In the genomic region with DNA sequence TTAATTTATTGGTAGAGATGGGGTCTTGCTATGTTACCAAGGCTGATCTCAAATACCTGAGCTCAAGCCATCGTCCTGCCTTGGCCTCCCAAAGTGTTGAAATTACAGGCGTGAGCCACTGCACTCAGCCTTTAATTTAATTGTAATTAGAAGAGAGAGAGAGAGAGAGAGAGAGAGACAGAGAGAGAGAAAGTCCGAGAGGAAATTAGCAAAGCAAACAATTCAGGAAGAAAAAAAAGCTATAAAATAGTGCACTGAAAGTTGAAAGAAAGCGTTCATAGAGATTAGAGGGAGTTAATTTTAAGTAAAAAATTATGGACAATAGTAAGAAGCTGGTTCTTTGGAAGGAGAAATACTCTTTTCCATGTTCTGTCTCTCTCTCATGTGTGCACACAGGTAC, we compare ENCODE assay signal across 26 cellular contexts. TPM values are rescaled to one million over a fixed set of nuclear protein-coding genes. Genes with fewer than 3 reads are reported as not detected.
A peak's percentile ranks its signal among the peaks of the same experiment; 100 is the strongest.
DNase-seq lines count a peak whose midpoint lies in the region; ATAC-seq, FAIRE-seq and TF ChIP-seq lines count a peak whose summit lies in the region.
"Had no signal": no experiment of that assay in that cellular context is flagged by ENCODE, and none has a peak within 500 bp of the region (broad histone marks: within the 10 kb centered on the region; RNA-seq: fewer than 3 reads in every experiment).

No MANE protein-coding gene starts in this region.

- H3K79me1 ChIP-seq in H1 (ENCODE audit: low read depth, low read length), result no peaks in the 10 kb centered on the region

- no peak overlapping the region for H3K4me3 Mint-ChIP-seq in activated CD8-positive, alpha-beta T cell treated with anti-CD3 and anti-CD28 coated beads, Interleukin-2, amount 10 ng/mL, durations not matched to agents 7 days and 5 days
- H3K4me3 Mint-ChIP-seq: CD8-positive, alpha-beta memory T cell had no signal

- H3K23ac ChIP-seq in H1 (ENCODE audit: insufficient read length), result no peak overlapping the region

- H3K27ac Mint-ChIP-seq in activated CD8-positive, alpha-beta T cell treated with anti-CD3 and anti-CD28 coated beads, Interleukin-2, amount 10 ng/mL, durations not matched to agents 7 days and 5 days, result no peak overlapping the region
- H3K27ac Mint-ChIP-seq: CD8-positive, alpha-beta memory T cell had no signal

- no peak overlapping the region for H3K4ac ChIP-seq in H1 (replicated peaks; ENCODE audit: insufficient read length, low read depth, low read length)

- 65 to 100% methylated on average over 1 to 4 of the region's 4 CpGs for WGBS in H1 (ENCODE audit: extremely low coverage in 1 of 2, insufficient coverage in 1 of 2, insufficient read length in 1 of 2, insufficient replicate concordance in 2 of 2, low coverage in 1 of 2, low lambda C conversion rate in 2 of 2, missing lambda C conversion rate in 1 of 2), 2 experiments

- POLR2A ChIA-PET in H1 (lab: Charles Lee; ENCODE audit: partially characterized antibody), result interaction anchor here (0.9 to 9.7 kb wide), 2 partner anchors 17 to 112 kb away, joined by 3 to 110 read pairs; a partner anchor contains a TSS
- POLR2A ChIA-PET in activated CD8-positive, alpha-beta T cell treated with anti-CD3 and anti-CD28 coated beads, Interleukin-2, amount 10 ng/mL, durations not matched to agents 7 days and 5 days (lab: Charles Lee), result no interaction called here

- H4K5ac ChIP-seq in H1 (ENCODE audit: insufficient read length, low read depth, low read length), result no peak overlapping the region

- no peak overlapping the region for H3K14ac ChIP-seq in H1 (ENCODE audit: insufficient read length)

- no peak overlapping the region for H3K27ac ChIP-seq in BLaER1 treated with 17β-estradiol and CSF1 and Interleukin-3, amounts not matched to agents 10 nM and 100 nM
- no peak overlapping the region for H3K27ac ChIP-seq in HUES6 (ENCODE audit: low read depth, low read length)
- H3K27ac ChIP-seq in H1 (ENCODE audit: low read depth, low read length), result no peak overlapping the region
- H3K27ac ChIP-seq in osteoblast (ENCODE audit: low read depth, low read length), result no peak overlapping the region
- H3K27ac ChIP-seq: C4-2B, GM23248, HL-60 had no signal

- TF ChIP-seq EP300 in H1 (IDR thresholded peaks at IDR 0.05; ENCODE audit: borderline replicate concordance in 1 of 2, low read depth in 2 of 2, low read length in 2 of 2), result no peak

- H3K23me2 ChIP-seq in H1 (ENCODE audit: low read depth, low read length), result peaks cover 4% of the 10 kb centered on the region; the same call in 1 of the 2 replicates

- H2AFZ ChIP-seq in H1 (ENCODE audit: low read length) (no peak overlapping the region), osteoblast (ENCODE audit: low read length) (no peak overlapping the region)
- H2AFZ ChIP-seq: GM23248 had no signal

- H2BK20ac ChIP-seq in H1 (ENCODE audit: low read length), result no peak overlapping the region

- H3K36me3 ChIP-seq in BLaER1 treated with 17β-estradiol and CSF1 and Interleukin-3, amounts not matched to agents 10 nM and 100 nM, result no peaks in the 10 kb centered on the region
- H3K36me3 ChIP-seq in HUES6 (ENCODE audit: control insufficient read depth, insufficient read depth, low read length) (no peaks in the 10 kb centered on the region), H1 (ENCODE audit: control insufficient read depth in 2 of 4, insufficient read depth in 4 of 4, low read length in 3 of 4) (no peaks in the 10 kb centered on the region), osteoblast (ENCODE audit: insufficient read depth, low read length) (no peaks in the 10 kb centered on the region)

- TF ChIP-seq CTCF in H1 (IDR thresholded peaks at IDR 0.05; ENCODE audit: control extremely low read depth in 1 of 3, insufficient read depth in 1 of 3, low read depth in 1 of 3, low read length in 3 of 3) (no peak), osteoblast (IDR thresholded peaks at IDR 0.05; ENCODE audit: extremely low read depth, low read depth, low read length) (no peak)

- peaks cover 0 to 50% (median 24%) of the 10 kb centered on the region in 11 experiments; a peak in 16 of 22 replicates for H4K20me1 ChIP-seq in BLaER1 treated with 17β-estradiol and CSF1 and Interleukin-3, amounts not matched to agents 10 nM and 100 nM
- H4K20me1 ChIP-seq in H1 (replicated peaks in 1 of 2; ENCODE audit: control insufficient read depth in 1 of 2, insufficient read depth in 2 of 2, low read length in 2 of 2) (peaks cover 0 to 2% of the 10 kb centered on the region in 2 experiments), osteoblast (ENCODE audit: insufficient read depth, low read length) (no peaks in the 10 kb centered on the region)

- peaks cover 9 to 46% (median 42%) of the 10 kb centered on the region in 10 experiments; a peak in 19 of 20 replicates for H3K4me1 ChIP-seq in BLaER1 treated with 17β-estradiol and CSF1 and Interleukin-3, amounts not matched to agents 10 nM and 100 nM
- H3K4me1 ChIP-seq in HUES6 (ENCODE audit: control insufficient read depth, insufficient read depth, low read length), result peaks cover 10% of the 10 kb centered on the region
- peaks cover 2 to 7% (median 4%) of the 10 kb centered on the region in 4 experiments; a peak in 5 of 7 replicates for H3K4me1 ChIP-seq in H1 (replicated peaks in 1 of 4; ENCODE audit: control insufficient read depth in 3 of 4, insufficient read depth in 4 of 4, low read length in 3 of 4)
- peaks cover 9% of the 10 kb centered on the region for H3K4me1 ChIP-seq in osteoblast (ENCODE audit: insufficient read depth, low read length)

- H2BK5ac ChIP-seq in H1 (ENCODE audit: low read depth, low read length), result no peak overlapping the region

- H2BK15ac ChIP-seq in H1 (ENCODE audit: low read length), result no peak overlapping the region

- FAIRE-seq in H1 (lab: Jason Lieb, UNC), result no peak
- FAIRE-seq: GM19239 had no signal

- H2BK120ac ChIP-seq in H1 (replicated peaks; ENCODE audit: low read depth, low read length), result no peak overlapping the region

- H3K36me3 Mint-ChIP-seq in activated CD8-positive, alpha-beta T cell treated with anti-CD3 and anti-CD28 coated beads, Interleukin-2, amount 10 ng/mL, durations not matched to agents 7 days and 5 days (ENCODE audit: low read depth), result no peaks in the 10 kb centered on the region
- H3K36me3 Mint-ChIP-seq: CD8-positive, alpha-beta memory T cell had no signal

- no peak overlapping the region for H4K91ac ChIP-seq in H1 (replicated peaks; ENCODE audit: insufficient read length, low read length)

- ATAC-seq in activated CD8-positive, alpha-beta T cell treated with anti-CD3 and anti-CD28 coated beads, Interleukin-2, amount 10 ng/mL, durations not matched to agents 7 days and 5 days, result no peak
- ATAC-seq: PC-3 had no signal

- H3K9me3 Mint-ChIP-seq in activated CD8-positive, alpha-beta T cell treated with anti-CD3 and anti-CD28 coated beads, Interleukin-2, amount 10 ng/mL, durations not matched to agents 7 days and 5 days (ENCODE audit: insufficient read depth), result no peaks in the 10 kb centered on the region

- peaks cover 34% of the 10 kb centered on the region for H3K27me3 Mint-ChIP-seq in activated CD8-positive, alpha-beta T cell treated with anti-CD3 and anti-CD28 coated beads, Interleukin-2, amount 10 ng/mL, durations not matched to agents 7 days and 5 days (ENCODE audit: low read depth)

- no peak overlapping the region for H3K9ac ChIP-seq in BLaER1 treated with 17β-estradiol and CSF1 and Interleukin-3, amounts not matched to agents 10 nM and 100 nM
- H3K9ac ChIP-seq in HUES6 (ENCODE audit: low read length), result no peak overlapping the region
- H3K9ac ChIP-seq in H1 (replicated peaks in 1 of 4; ENCODE audit: extremely low read depth in 1 of 4, low read depth in 3 of 4, low read length in 3 of 4), result no peak overlapping the region
- H3K9ac ChIP-seq: GM23248 had no signal

- H3K18ac ChIP-seq in H1 (ENCODE audit: extremely low read depth, low read length), result no peak overlapping the region

- peaks cover 62 to 86% (median 78%) of the 10 kb centered on the region in 11 experiments for H3K27me3 ChIP-seq in BLaER1 treated with 17β-estradiol and CSF1 and Interleukin-3, amounts not matched to agents 10 nM and 100 nM
- H3K27me3 ChIP-seq in HUES6 (ENCODE audit: control insufficient read depth, insufficient read depth, low read length), result peaks cover 50% of the 10 kb centered on the region
- H3K27me3 ChIP-seq in H1 (replicated peaks in 1 of 4; ENCODE audit: control insufficient read depth in 3 of 4, extremely low read depth in 1 of 4, insufficient read depth in 3 of 4, low read length in 3 of 4), result peaks cover 3 to 53% (median 33%) of the 10 kb centered on the region in 4 experiments
- H3K27me3 ChIP-seq in osteoblast (ENCODE audit: insufficient read depth, low read length), result peaks cover 47% of the 10 kb centered on the region

- peak overlapping the region in 2 of 10 experiments; percentile 10 to 12; a peak in 2 of 20 replicates for H3K4me3 ChIP-seq in BLaER1 treated with 17β-estradiol and CSF1 and Interleukin-3, amounts not matched to agents 10 nM and 100 nM
- H3K4me3 ChIP-seq in HUES6 (ENCODE audit: low read depth, low read length) (peak overlapping the region; percentile 31; the same call in 1 of the 2 replicates), H1 (ENCODE audit: extremely low read depth in 1 of 4, insufficient read depth in 2 of 4, low read depth in 3 of 4, low read length in 4 of 4) (peak overlapping the region in 1 of 4 experiments; percentile 47; a peak in 1 of 8 replicates), osteoblast (ENCODE audit: insufficient read depth, low read length) (no peak overlapping the region)
- H3K4me3 ChIP-seq: GM23248 had no signal

- H2BK12ac ChIP-seq in H1 (ENCODE audit: low read depth, low read length), result no peak overlapping the region

- H3K4me1 Mint-ChIP-seq in activated CD8-positive, alpha-beta T cell treated with anti-CD3 and anti-CD28 coated beads, Interleukin-2, amount 10 ng/mL, durations not matched to agents 7 days and 5 days (ENCODE audit: low read depth), result no peaks in the 10 kb centered on the region

- no peak for TF ChIP-seq RAD21 in H1 (IDR thresholded peaks at IDR 0.05 in 1 of 2, conservative IDR thresholded peaks at IDR 0.05 in 1 of 2; ENCODE audit: low read depth in 2 of 2, low read length in 2 of 2)

- H4K8ac ChIP-seq in H1 (ENCODE audit: extremely low read depth, insufficient read depth, low read length), result no peak overlapping the region

- H3K56ac ChIP-seq in H1 (replicated peaks; ENCODE audit: insufficient read length, low read depth, low read length), result no peak overlapping the region

- H3K9me3 ChIP-seq in BLaER1 treated with 17β-estradiol and CSF1 and Interleukin-3, amounts not matched to agents 10 nM and 100 nM (replicated peaks in 1 of 11), result peaks cover 0 to 22% (median 8%) of the 10 kb centered on the region in 11 experiments; a peak in 14 of 22 replicates
- H3K9me3 ChIP-seq in HUES6 (ENCODE audit: control insufficient read depth, insufficient read depth, low read depth, low read length) (peaks cover 3% of the 10 kb centered on the region; the same call in 1 of the 2 replicates), H1 (ENCODE audit: insufficient read depth in 2 of 2, low read depth in 1 of 2, low read length in 1 of 2) (no peaks in the 10 kb centered on the region; a peak in 1 of 4 replicates), osteoblast (ENCODE audit: low read depth, low read length) (no peaks in the 10 kb centered on the region)

- H3K79me2 ChIP-seq in H1 (ENCODE audit: control insufficient read depth in 1 of 2, insufficient read depth in 2 of 2, low read length in 2 of 2), result no peaks in the 10 kb centered on the region
- H3K79me2 ChIP-seq in osteoblast (ENCODE audit: insufficient read depth, low read length), result no peaks in the 10 kb centered on the region

- no peak overlapping the region for H2AK5ac ChIP-seq in H1 (ENCODE audit: low read depth, low read length)

- CTCF ChIA-PET in H1 (lab: Charles Lee; ENCODE audit: partially characterized antibody), result interaction anchor here (0.6 to 10.2 kb wide), 9 partner anchors 55 to 291 kb away, joined by 3 to 170 read pairs (median 5); a partner anchor contains a TSS
- CTCF ChIA-PET in activated CD8-positive, alpha-beta T cell treated with anti-CD3 and anti-CD28 coated beads, Interleukin-2, amount 10 ng/mL, durations not matched to agents 7 days and 5 days (lab: Charles Lee), result interaction anchor here (0.8 to 4.0 kb wide), 5 partner anchors 15 to 319 kb away, joined by 3 to 15 read pairs (median 6); no protein-coding TSS in a partner anchor

- TF ChIP-seq POLR2A in H1 (IDR thresholded peaks at IDR 0.05; ENCODE audit: control extremely low read depth in 1 of 2, low read depth in 2 of 2, low read length in 2 of 2), result no peak

- peak overlapping the region; percentile 73 to 92 (median 84); a peak in 21 of 22 replicates for H3K4me2 ChIP-seq in BLaER1 treated with 17β-estradiol and CSF1 and Interleukin-3, amounts not matched to agents 10 nM and 100 nM
- H3K4me2 ChIP-seq in H1 (ENCODE audit: insufficient read depth in 1 of 2, low read depth in 2 of 2, low read length in 2 of 2) (peak overlapping the region; percentile 61 to 62; a peak in 2 of 4 replicates), osteoblast (ENCODE audit: insufficient read depth, low read length) (no peak overlapping the region)

- DNase-seq in H1 (ENCODE audit: low read depth in 1 of 2, low spot score in 2 of 2) (no peak), osteoblast (ENCODE audit: insufficient read length, low spot score, missing footprints) (peak; percentile 73), midbrain (lab: John Stamatoyannopoulos, UW) (no peak), KG1 (lab: John Stamatoyannopoulos, UW) (no peak), DMS153 treated with DMSO at 0.1 percent for 48 hours (lab: John Stamatoyannopoulos, UW; ENCODE audit: unreplicated experiment) (no peak)
- DNase-seq in activated CD8-positive, alpha-beta T cell treated with anti-CD3 and anti-CD28 coated beads, Interleukin-2, amount 10 ng/mL, durations not matched to agents 7 days and 5 days, result no peak
- DNase-seq: CD8-positive, alpha-beta memory T cell; DMS 273 treated with DMSO at 0.1 percent for 48 hours; HCEC 1CT; NCI-H1048; NCI-H1694; NCI-H2029 treated with DMSO at 0.1 percent for 48 hours; NCI-H446 treated with DMSO at 0.1 percent for 48 hours; NCI-H526; NCI-H82; NK-92 treated with Interleukin-12 subunit alpha and Interleukin-12 subunit beta, amount 100 ng/mL, for 24 hours; PC-3 had no signal

RNA-seq across cellular contexts. Expression of a gene that starts 7.0 kb away (rescaled TPM):
- not detected in 2 replicates for total RNA-seq in H1 (2021; fragmentation: NEBNext Ultra II Directional; extraction: Animal tissue kit (Norgen Biotek cat#: 25700))
- not detected in 2 replicates for polyA plus RNA-seq in H1 (2011; rRNA removed)
- not detected for polyA plus RNA-seq in H1 (2011; cell fraction: cytosol; rRNA removed)
- not detected for polyA plus RNA-seq in H1 (2011; cell fraction: nucleus; rRNA removed)
- polyA plus RNA-seq in H1 (2012, experiment 1 of 2), result not detected in 4 replicates
- polyA plus RNA-seq in H1 (2012, experiment 2 of 2), result not detected
- not detected for polyA plus RNA-seq in H1 (2013, experiment 1 of 2)
- polyA plus RNA-seq in H1 (2013, experiment 2 of 2), result not detected
- not detected in 2 replicates for polyA minus RNA-seq in H1 (2011; rRNA and poly(A)+ RNA removed)
- polyA minus RNA-seq in H1 (2011; cell fraction: cytosol; rRNA and poly(A)+ RNA removed), result not detected
- polyA minus RNA-seq in H1 (2011; cell fraction: nucleus; rRNA and poly(A)+ RNA removed), result not detected
- total RNA-seq in osteoblast, result not detected in 2 replicates
- not detected for total RNA-seq in activated CD8-positive, alpha-beta T cell treated with anti-CD3 and anti-CD28 coated beads, Interleukin-2, amount 10 ng/mL, durations not matched to agents 7 days and 5 days
- total RNA-seq: A172; CD8-positive, alpha-beta memory T cell; GM23248; LHCN-M2; PC-3 had no signal
- polyA plus RNA-seq: AG04450; CD8-positive, alpha-beta memory T cell; GM23248 had no signal

RNA-seq across cellular contexts. Expression of a gene that starts 13.0 kb away (rescaled TPM):
- total RNA-seq in H1 (2021; fragmentation: NEBNext Ultra II Directional; extraction: Animal tissue kit (Norgen Biotek cat#: 25700)), result not detected in 2 replicates
- polyA plus RNA-seq in H1 (2011; rRNA removed), result not detected in 2 replicates
- not detected for polyA plus RNA-seq in H1 (2011; cell fraction: cytosol; rRNA removed)
- polyA plus RNA-seq in H1 (2011; cell fraction: nucleus; rRNA removed), result not detected
- polyA plus RNA-seq in H1 (2012, experiment 1 of 2), result not detected in 4 replicates
- not detected for polyA plus RNA-seq in H1 (2012, experiment 2 of 2)
- not detected for polyA plus RNA-seq in H1 (2013, experiment 1 of 2)
- polyA plus RNA-seq in H1 (2013, experiment 2 of 2), result not detected
- polyA minus RNA-seq in H1 (2011; rRNA and poly(A)+ RNA removed), result not detected in 2 replicates
- not detected for polyA minus RNA-seq in H1 (2011; cell fraction: cytosol; rRNA and poly(A)+ RNA removed)
- polyA minus RNA-seq in H1 (2011; cell fraction: nucleus; rRNA and poly(A)+ RNA removed), result not detected
- total RNA-seq in osteoblast, result not detected in 2 replicates
- total RNA-seq in activated CD8-positive, alpha-beta T cell treated with anti-CD3 and anti-CD28 coated beads, Interleukin-2, amount 10 ng/mL, durations not matched to agents 7 days and 5 days, result not detected
- total RNA-seq: A172; CD8-positive, alpha-beta memory T cell; GM23248; LHCN-M2; PC-3 had no signal
- polyA plus RNA-seq: AG04450; CD8-positive, alpha-beta memory T cell; GM23248 had no signal

RNA-seq across cellular contexts. Expression of a gene that starts 46.3 kb away (rescaled TPM):
- 3.4 and 4.8 TPM in 2 replicates for total RNA-seq in H1 (2021; fragmentation: NEBNext Ultra II Directional; extraction: Animal tissue kit (Norgen Biotek cat#: 25700))
- polyA plus RNA-seq in H1 (2011; rRNA removed), result 4.0 and 5.8 TPM in 2 replicates
- 4.8 TPM for polyA plus RNA-seq in H1 (2011; cell fraction: cytosol; rRNA removed)
- polyA plus RNA-seq in H1 (2011; cell fraction: nucleus; rRNA removed), result 7.1 TPM
- polyA plus RNA-seq in H1 (2012, experiment 1 of 2), result 5.2 to 6.7 TPM (median 5.7 TPM) in 4 replicates
- polyA plus RNA-seq in H1 (2012, experiment 2 of 2), result 4.1 TPM
- polyA plus RNA-seq in H1 (2013, experiment 1 of 2), result 6.2 TPM
- polyA plus RNA-seq in H1 (2013, experiment 2 of 2), result 5.8 TPM
- polyA minus RNA-seq in H1 (2011; rRNA and poly(A)+ RNA removed), result 0.63 and 1.4 TPM in 2 replicates
- 1.3 TPM for polyA minus RNA-seq in H1 (2011; cell fraction: cytosol; rRNA and poly(A)+ RNA removed)
- 2.9 TPM for polyA minus RNA-seq in H1 (2011; cell fraction: nucleus; rRNA and poly(A)+ RNA removed)
- not detected in 2 replicates for total RNA-seq in osteoblast
- total RNA-seq in activated CD8-positive, alpha-beta T cell treated with anti-CD3 and anti-CD28 coated beads, Interleukin-2, amount 10 ng/mL, durations not matched to agents 7 days and 5 days, result under 1 TPM; 0.45 to 0.47 TPM
- total RNA-seq: A172, GM23248, LHCN-M2, PC-3 had no signal
- polyA plus RNA-seq: AG04450; CD8-positive, alpha-beta memory T cell; GM23248 had no signal

RNA-seq across cellular contexts. Expression of a gene that starts 54.1 kb away (rescaled TPM):
- total RNA-seq in H1 (2021; fragmentation: NEBNext Ultra II Directional; extraction: Animal tissue kit (Norgen Biotek cat#: 25700)), result 4.3 and 5.2 TPM in 2 replicates
- 17.4 and 22.5 TPM in 2 replicates for polyA plus RNA-seq in H1 (2011; rRNA removed)
- 10.3 TPM for polyA plus RNA-seq in H1 (2011; cell fraction: cytosol; rRNA removed)
- 10.3 TPM for polyA plus RNA-seq in H1 (2011; cell fraction: nucleus; rRNA removed)
- 2.7 to 6.2 TPM (median 5.4 TPM) in 4 replicates for polyA plus RNA-seq in H1 (2012, experiment 1 of 2)
- 3.1 TPM for polyA plus RNA-seq in H1 (2012, experiment 2 of 2)
- 7.1 TPM for polyA plus RNA-seq in H1 (2013, experiment 1 of 2)
- 6.2 TPM for polyA plus RNA-seq in H1 (2013, experiment 2 of 2)
- polyA minus RNA-seq in H1 (2011; rRNA and poly(A)+ RNA removed), result 0.16 TPM in 1 of 2 replicates, not detected in the other
- polyA minus RNA-seq in H1 (2011; cell fraction: cytosol; rRNA and poly(A)+ RNA removed), result 1.8 TPM
- polyA minus RNA-seq in H1 (2011; cell fraction: nucleus; rRNA and poly(A)+ RNA removed), result 6.7 TPM
- 19.7 and 23.5 TPM in 2 replicates for total RNA-seq in osteoblast
- total RNA-seq in activated CD8-positive, alpha-beta T cell treated with anti-CD3 and anti-CD28 coated beads, Interleukin-2, amount 10 ng/mL, durations not matched to agents 7 days and 5 days, result 1 to 10 TPM; 1.4 to 2.3 TPM

RNA-seq across cellular contexts. Expression of a gene that starts 56.1 kb away (rescaled TPM):
- total RNA-seq in H1 (2021; fragmentation: NEBNext Ultra II Directional; extraction: Animal tissue kit (Norgen Biotek cat#: 25700)), result not detected in 2 replicates
- polyA plus RNA-seq in H1 (2011; rRNA removed), result not detected in 2 replicates
- 0.06 TPM for polyA plus RNA-seq in H1 (2011; cell fraction: cytosol; rRNA removed)
- 0.20 TPM for polyA plus RNA-seq in H1 (2011; cell fraction: nucleus; rRNA removed)
- not detected in 4 replicates for polyA plus RNA-seq in H1 (2012, experiment 1 of 2)
- polyA plus RNA-seq in H1 (2012, experiment 2 of 2), result not detected
- polyA plus RNA-seq in H1 (2013, experiment 1 of 2), result 0.04 TPM
- polyA plus RNA-seq in H1 (2013, experiment 2 of 2), result not detected
- polyA minus RNA-seq in H1 (2011; rRNA and poly(A)+ RNA removed), result not detected in 2 replicates
- not detected for polyA minus RNA-seq in H1 (2011; cell fraction: cytosol; rRNA and poly(A)+ RNA removed)
- polyA minus RNA-seq in H1 (2011; cell fraction: nucleus; rRNA and poly(A)+ RNA removed), result not detected
- not detected in 2 replicates for total RNA-seq in osteoblast
- not detected for total RNA-seq in activated CD8-positive, alpha-beta T cell treated with anti-CD3 and anti-CD28 coated beads, Interleukin-2, amount 10 ng/mL, durations not matched to agents 7 days and 5 days
- total RNA-seq: A172; CD8-positive, alpha-beta memory T cell; GM23248; LHCN-M2 had no signal
- polyA plus RNA-seq: AG04450; CD8-positive, alpha-beta memory T cell; GM23248 had no signal
